Comparison of ENCODE assay signal across 28 cellular contexts in genomic region chr3:5644773-5645172, GRCh38.
"Had no signal": no experiment of that assay in that cellular context is flagged by ENCODE, and none has a peak within 500 bp of the region (broad histone marks: within the 10 kb centered on the region; RNA-seq: fewer than 3 reads in every experiment).

No MANE protein-coding gene starts in this region.

- H3K9me3 ChIP-seq: ovary, psoas muscle, suprapubic skin, transverse colon, vagina had no signal

- DNase-seq: dorsolateral prefrontal cortex; effector CD4-positive, alpha-beta T cell; foreskin fibroblast; glutamatergic neuron; heart right ventricle; hypothalamus; immature natural killer cell; naive thymus-derived CD4-positive, alpha-beta T cell; occipital lobe; ovary; posterior cingulate gyrus; psoas muscle; right cardiac atrium; sigmoid colon; spleen; stimulated activated CD4-positive, alpha-beta T cell treated with anti-CD3 and anti-CD28 coated beads, Interleukin-4, amount 100 ng/mL, for 4 hours; stimulated activated naive CD8-positive, alpha-beta T cell treated with anti-CD3 and anti-CD28 coated beads, Interleukin-15, amount 100 ng/mL, for 72 hours; transverse colon had no signal

- H3K4me1 ChIP-seq: gastroesophageal sphincter, heart right ventricle, psoas muscle, sigmoid colon, spleen, suprapubic skin, vagina had no signal

- H3K4me3 ChIP-seq: dorsolateral prefrontal cortex, gastroesophageal sphincter, heart right ventricle, lung, ovary, psoas muscle, sigmoid colon, spleen, suprapubic skin, transverse colon, vagina had no signal

- ATAC-seq: esophagus mucosa; gastroesophageal sphincter; heart right ventricle; left lobe of liver; naive thymus-derived CD4-positive, alpha-beta T cell; psoas muscle; right cardiac atrium; stimulated activated memory B cell treated with anti-CD40 and anti-IgM and Interleukin-4, amounts not matched to agents 10 μg/mL and 1 μg/mL and 100 μg/mL, for 72 hours; stimulated activated naive CD8-positive, alpha-beta T cell treated with anti-CD3 and anti-CD28 coated beads, Interleukin-15, amount 100 ng/mL, for 72 hours had no signal

- H3K27ac ChIP-seq: dorsolateral prefrontal cortex, epithelial cell of prostate, gastroesophageal sphincter, heart right ventricle, ovary, psoas muscle, sigmoid colon, spleen, suprapubic skin, vagina had no signal

- H3K36me3 ChIP-seq: gastroesophageal sphincter, heart right ventricle, ovary, sigmoid colon, spleen, suprapubic skin, transverse colon, vagina had no signal

- H3K27me3 ChIP-seq: gastroesophageal sphincter, heart right ventricle, ovary, sigmoid colon, spleen, suprapubic skin, transverse colon, vagina had no signal

- FAIRE-seq: colon, keratinocyte had no signal
